In the genomic region with DNA sequence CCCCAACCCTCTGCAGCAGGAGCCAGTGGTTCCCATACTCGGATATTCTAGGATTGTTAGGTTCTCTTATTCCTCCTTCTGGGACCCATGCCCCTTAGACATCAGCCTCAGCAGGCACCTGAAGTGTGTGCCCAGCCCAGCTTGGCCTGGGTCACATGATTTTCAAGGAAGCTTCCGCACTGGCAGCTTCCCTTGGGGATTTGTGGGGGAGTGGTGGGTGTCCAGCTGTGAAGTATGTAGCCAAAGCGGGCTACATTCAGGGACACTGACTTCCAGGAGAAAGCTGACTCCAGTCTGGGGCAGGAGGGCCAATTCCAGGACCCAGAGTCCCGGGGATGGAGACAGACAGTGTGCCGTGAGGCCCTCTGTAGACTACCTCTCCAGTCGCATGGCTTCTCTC, we compare ENCODE assay signal across 8 cellular contexts. TPM values are rescaled to one million over a fixed set of nuclear protein-coding genes. Genes with fewer than 3 reads are reported as not detected.
A peak's percentile ranks its signal among the peaks of the same experiment; 100 is the strongest.
DNase-seq lines count a peak whose midpoint lies in the region; ATAC-seq lines count a peak whose summit lies in the region.

No MANE protein-coding gene starts in this region.

- peak in 1 of 2 donors; percentile 7 for ATAC-seq in naive B cell (ENCODE audit: low read depth in 2 of 2)
- ATAC-seq in HG02588 (IDR thresholded peaks at IDR 0.05; ENCODE audit: unreplicated experiment) = no peak

- H3K4me1 ChIP-seq in SJSA1 (replicated peaks) (peaks cover 67% of the 10 kb centered on the region), endocrine pancreas (ENCODE audit: control insufficient read depth, insufficient read depth, low read length) (peaks cover 3% of the 10 kb centered on the region)

- H3K4me1 Mint-ChIP-seq in naive B cell = peaks cover 60 to 72% (median 68%) of the 10 kb centered on the region in 3 donors

- DNase-seq in NCI-H524 (lab: John Stamatoyannopoulos, UW) = peak; percentile 43 to 50
- no peak for DNase-seq in NCI-H524 treated with DMSO at 0.1 percent for 48 hours (lab: John Stamatoyannopoulos, UW)
- DNase-seq in SJSA1 (ENCODE audit: low read depth in 1 of 2, low spot score in 2 of 2) = no peak
- DNase-seq in naive B cell = peak; percentile 64
- no peak for DNase-seq in NCI-H128 (lab: John Stamatoyannopoulos, UW; ENCODE audit: unreplicated experiment)
- DNase-seq in effector CD4-positive, alpha-beta T cell = no peak

- peak overlapping the region; percentile 79 to 98 (median 96) for H3K27ac Mint-ChIP-seq in naive B cell

- H3K9ac ChIP-seq in endocrine pancreas (ENCODE audit: control insufficient read depth, insufficient read depth, low read length) = peak overlapping the region; percentile 79

- H3K36me3 ChIP-seq in SJSA1 = peaks cover 6% of the 10 kb centered on the region; the same call in 1 of the 2 replicates
- no peaks in the 10 kb centered on the region for H3K36me3 ChIP-seq in endocrine pancreas (ENCODE audit: control insufficient read depth, insufficient read depth, low read length)

- H3K27me3 Mint-ChIP-seq in naive B cell = no peaks in the 10 kb centered on the region

- no peaks in the 10 kb centered on the region for H3K9me3 Mint-ChIP-seq in naive B cell

- peak overlapping the region; percentile 69; the same call in 1 of the 2 replicates for H3K27ac ChIP-seq in SJSA1

- H3K4me3 Mint-ChIP-seq in naive B cell = peak overlapping the region; percentile 86 to 97 (median 92)

- H3K4me3 ChIP-seq in SJSA1 = no peak overlapping the region; the same call in 1 of the 2 replicates
- peak overlapping the region; percentile 45 for H3K4me3 ChIP-seq in endocrine pancreas (ENCODE audit: control insufficient read depth, insufficient read depth, low read length)

- no peaks in the 10 kb centered on the region for H3K27me3 ChIP-seq in SJSA1 (replicated peaks)
- no peaks in the 10 kb centered on the region for H3K27me3 ChIP-seq in endocrine pancreas (ENCODE audit: control insufficient read depth, insufficient read depth, low read length)

- no peaks in the 10 kb centered on the region for H3K9me3 ChIP-seq in SJSA1 (replicated peaks)
- H3K9me3 ChIP-seq in endocrine pancreas (ENCODE audit: control insufficient read depth, low read length) = no peaks in the 10 kb centered on the region

- no peaks in the 10 kb centered on the region for H3K36me3 Mint-ChIP-seq in naive B cell

RNA-seq across cellular contexts. Expression of gene LDB1, which starts 1.3 kb away (rescaled TPM):
- total RNA-seq in SJSA1 (2014; rRNA removed; shearing (Covaris generic)) = 22.5 and 29.0 TPM in 2 replicates
- 10 to 100 TPM in 5 of 6 donors, 1 to 10 TPM in 1; 7.1 to 37.9 (median 30.5) TPM for polyA plus RNA-seq in naive B cell (ENCODE audit: low read depth in 6 of 6)

RNA-seq across cellular contexts. Expression of gene PPRC1, which starts 14.0 kb away (rescaled TPM):
- 17.8 and 18.2 TPM in 2 replicates for total RNA-seq in SJSA1 (2014; rRNA removed; shearing (Covaris generic))
- polyA plus RNA-seq in naive B cell (ENCODE audit: low read depth in 6 of 6) = 10 to 100 TPM in 3 of 6 donors, 1 to 10 TPM in 3; 6.4 to 24.1 (median 9.7) TPM

RNA-seq across cellular contexts. Expression of gene NOLC1, which starts 33.3 kb away (rescaled TPM):
- 60.1 and 60.2 TPM in 2 replicates for total RNA-seq in SJSA1 (2014; rRNA removed; shearing (Covaris generic))
- 10 to 100 TPM in 5 of 6 donors, 1 to 10 TPM in 1; 8.6 to 59.3 (median 47.1) TPM for polyA plus RNA-seq in naive B cell (ENCODE audit: low read depth in 6 of 6)

RNA-seq across cellular contexts. Expression of gene HPS6, which starts 53.7 kb away (rescaled TPM):
- 44.0 and 58.6 TPM in 2 replicates for total RNA-seq in SJSA1 (2014; rRNA removed; shearing (Covaris generic))
- polyA plus RNA-seq in naive B cell (ENCODE audit: low read depth in 6 of 6) = 10 to 100 TPM; 16.3 to 31.9 (median 21.2) TPM

Comparison
In these comparisons a context has a peak if more than half of its experiments do, and no peak if none do; other contexts are left out.
1. DNase-seq: peak in NCI-H524 (2 of 2) and naive B cell (single experiment); none in NCI-H524 treated with DMSO at 0.1 percent for 48 hours (single experiment), SJSA1 (0 of 2), NCI-H128 (single experiment) and effector CD4-positive, alpha-beta T cell (single experiment).